8 cellular contexts compared by ENCODE assay signal in the genomic region with DNA sequence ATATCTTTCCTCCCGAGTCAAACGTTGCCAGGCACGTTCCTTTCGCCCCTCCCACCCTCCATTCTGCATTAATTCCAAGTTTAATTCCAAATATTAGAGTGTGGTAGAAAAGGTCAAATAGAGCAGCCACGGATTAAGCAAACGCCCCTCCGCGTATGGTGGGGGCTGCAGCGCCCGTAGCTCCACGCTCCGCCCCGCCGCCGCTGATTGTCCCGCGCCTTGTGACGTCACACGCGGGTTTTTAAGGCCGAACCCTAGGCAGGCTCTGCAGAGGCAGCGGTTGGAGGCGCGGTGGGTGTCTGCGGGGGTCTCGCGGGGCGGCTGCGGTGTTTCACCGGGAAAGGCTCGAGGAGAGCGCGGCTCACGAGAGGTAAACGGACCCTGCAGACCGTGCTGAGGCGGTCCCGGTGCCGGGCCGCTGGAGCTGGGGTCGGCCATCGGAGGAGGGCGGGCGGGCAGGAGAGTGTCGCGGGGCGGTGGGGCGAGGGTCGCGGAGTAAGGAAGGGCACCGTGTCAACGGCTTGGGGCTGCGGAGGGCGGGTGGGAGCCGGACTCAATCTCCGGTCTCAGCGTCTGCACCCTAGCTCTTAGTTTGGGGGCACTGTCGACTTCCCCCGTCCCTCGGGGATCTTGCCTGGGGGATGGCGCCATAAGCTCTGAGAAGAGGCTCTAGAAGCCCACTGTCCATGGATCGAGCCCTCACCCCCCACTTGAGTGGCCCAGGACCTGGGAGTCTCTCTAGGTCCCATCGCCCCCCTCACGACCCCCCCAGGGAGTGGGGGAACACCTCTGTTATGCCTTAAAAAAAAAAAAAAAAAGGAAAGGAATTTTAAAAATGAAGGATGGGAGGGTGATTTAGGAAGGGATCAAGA. TPM values are rescaled to one million over a fixed set of nuclear protein-coding genes. Genes with fewer than 3 reads are reported as not detected.
DNase-seq lines count a peak whose midpoint lies in the region; ATAC-seq and TF ChIP-seq lines count a peak whose summit lies in the region.

ARL4D (plus strand) TSS at position 270 of the 872 bp plus-strand sequence. CDS start 740 bp downstream, outside the sequence.

- peaks cover 10 to 13% of the 10 kb centered on the region in 2 donors for H3K4me1 Mint-ChIP-seq in natural killer cell treated with Interleukin-12 subunit alpha and Interleukin-12 subunit beta and Interleukin-15 and Interleukin-18, amount 100 ng/mL, for 72 hours (ENCODE audit: low read depth in 2 of 2)

- H3K27ac ChIP-seq in KOPT-K1 (ENCODE audit: low read depth, low read length, poor library complexity, severe bottlenecking) (peak within 1 kb of the TSS; percentile 47), RWPE2 (ENCODE audit: poor library complexity, severe bottlenecking) (peak within 1 kb of the TSS; percentile 73)

- peak within 1 kb of the TSS; percentile 69 for H3K4me3 ChIP-seq in RWPE2 (ENCODE audit: severe bottlenecking)

- H3K36me3 ChIP-seq in KOPT-K1 (ENCODE audit: insufficient read depth, low read length) (no peaks in the 10 kb centered on the region), RWPE2 (ENCODE audit: low read depth) (peaks cover 33% of the 10 kb centered on the region)

- ATAC-seq in RWPE2 (ENCODE audit: low read depth): peak; percentile 69
- ATAC-seq in natural killer cell treated with Interleukin-12 subunit alpha and Interleukin-12 subunit beta and Interleukin-15 and Interleukin-18, amount 100 ng/mL, for 72 hours: peak; percentile 90

- no peaks in the 10 kb centered on the region for H3K9me3 ChIP-seq in KOPT-K1 (ENCODE audit: insufficient read depth, low read length, poor library complexity, severe bottlenecking)
- H3K9me3 ChIP-seq in RWPE2 (ENCODE audit: severe bottlenecking): no peaks in the 10 kb centered on the region

- DNase-seq in GM03348 (ENCODE audit: low spot score) (peak; percentile 89), RWPE2 (ENCODE audit: low spot score) (peak; percentile 87), fibroblast of peridontal ligament (ENCODE audit: extremely low read depth) (peak; percentile 75), RKO (ENCODE audit: low spot score) (no peak)
- peak; percentile 69 for DNase-seq in activated effector memory CD4-positive, alpha-beta T cell treated with Interleukin-2 at 50 U/mL for 16 hours
- DNase-seq in natural killer cell treated with Interleukin-12 subunit alpha and Interleukin-12 subunit beta and Interleukin-15 and Interleukin-18, amount 100 ng/mL, for 72 hours (ENCODE audit: low spot score): peak; percentile 84
- DNase-seq in stimulated activated naive CD4-positive, alpha-beta T cell (lab: John Stamatoyannopoulos, UW): peak; percentile 62 to 87 (median 80)

- peak within 1 kb of the TSS; percentile 86 for H3K4me3 Mint-ChIP-seq in natural killer cell treated with Interleukin-12 subunit alpha and Interleukin-12 subunit beta and Interleukin-15 and Interleukin-18, amount 100 ng/mL, for 72 hours

- no peaks in the 10 kb centered on the region for H3K27me3 ChIP-seq in RWPE2 (ENCODE audit: insufficient read depth, poor library complexity, severe bottlenecking)

- H3K27ac Mint-ChIP-seq in natural killer cell treated with Interleukin-12 subunit alpha and Interleukin-12 subunit beta and Interleukin-15 and Interleukin-18, amount 100 ng/mL, for 72 hours: peak within 1 kb of the TSS; percentile 41 to 84

- no peaks in the 10 kb centered on the region for H3K9me3 Mint-ChIP-seq in natural killer cell treated with Interleukin-12 subunit alpha and Interleukin-12 subunit beta and Interleukin-15 and Interleukin-18, amount 100 ng/mL, for 72 hours

- no peak for TF ChIP-seq CTCF in RWPE2 (IDR thresholded peaks at IDR 0.05; ENCODE audit: poor library complexity, severe bottlenecking)

- H3K27me3 Mint-ChIP-seq in natural killer cell treated with Interleukin-12 subunit alpha and Interleukin-12 subunit beta and Interleukin-15 and Interleukin-18, amount 100 ng/mL, for 72 hours: no peaks in the 10 kb centered on the region

- H3K4me1 ChIP-seq in RWPE2 (ENCODE audit: insufficient read depth, poor library complexity, severe bottlenecking): peaks cover 9% of the 10 kb centered on the region

- no peaks in the 10 kb centered on the region for H3K36me3 Mint-ChIP-seq in natural killer cell treated with Interleukin-12 subunit alpha and Interleukin-12 subunit beta and Interleukin-15 and Interleukin-18, amount 100 ng/mL, for 72 hours

RNA-seq across cellular contexts. Expression of gene ARL4D, which starts in this region (rescaled TPM):
- 1 to 10 TPM; 1.5 to 1.7 TPM for total RNA-seq in natural killer cell treated with Interleukin-12 subunit alpha and Interleukin-12 subunit beta and Interleukin-15 and Interleukin-18, amount 100 ng/mL, for 72 hours
